ENCODE assay signal across 15 cellular contexts in the genomic region with DNA sequence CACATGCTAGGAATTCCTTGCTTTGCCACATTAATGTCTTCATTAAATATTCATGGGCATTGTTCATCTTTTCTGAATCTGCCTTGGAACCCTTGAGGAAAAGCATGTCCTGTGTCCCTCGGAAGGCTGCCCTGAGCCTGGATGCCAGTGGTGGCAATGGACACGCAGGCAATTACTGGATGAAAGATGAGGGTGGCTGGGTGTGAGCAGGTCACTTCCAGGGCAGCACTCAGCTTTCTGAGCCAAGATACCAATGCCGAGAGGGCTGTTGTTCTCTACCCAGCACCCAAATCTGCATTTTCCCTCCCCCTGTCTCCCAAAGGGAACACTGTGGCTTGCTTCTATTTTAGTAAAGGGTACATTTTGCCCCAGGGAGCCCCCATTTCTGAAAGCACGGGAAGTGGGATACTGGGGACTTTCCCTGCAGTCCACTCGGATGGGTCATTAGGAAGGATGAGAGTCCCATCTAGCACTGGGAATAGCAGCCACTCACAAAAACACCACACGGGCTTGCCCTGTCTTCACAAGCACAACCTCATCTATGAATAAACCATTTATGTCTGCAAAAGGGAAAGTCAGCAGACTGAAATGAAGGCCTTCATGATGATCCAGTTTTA.
DNase-seq lines count a peak whose midpoint lies in the region; ATAC-seq and TF ChIP-seq lines count a peak whose summit lies in the region.
"Had no signal": no experiment of that assay in that cellular context is flagged by ENCODE, and none has a peak within 500 bp of the region (broad histone marks: within the 10 kb centered on the region; RNA-seq: fewer than 3 reads in every experiment).

No MANE protein-coding gene starts in this region.

- H3K4me3 ChIP-seq in right atrium auricular region (no peak overlapping the region), heart left ventricle (peak overlapping the region in 1 of 12 donors; percentile 3), upper lobe of right lung (no peak overlapping the region)

- H3K27me3 Mint-ChIP-seq in stimulated activated naive CD8-positive, alpha-beta T cell treated with anti-CD3 and anti-CD28 coated beads, Interleukin-15, amount 100 ng/mL, for 72 hours: no peaks in the 10 kb centered on the region

- ATAC-seq in Right ventricle myocardium superior (ENCODE audit: poor library complexity): peak; percentile 93
- peak; percentile 66 to 95 (median 84) for ATAC-seq in heart left ventricle
- ATAC-seq in upper lobe of right lung: peak; percentile 35
- ATAC-seq in stimulated activated naive CD8-positive, alpha-beta T cell treated with anti-CD3 and anti-CD28 coated beads, Interleukin-15, amount 100 ng/mL, for 72 hours: no peak
- ATAC-seq in HG02973 (IDR thresholded peaks at IDR 0.05; ENCODE audit: unreplicated experiment): no peak

- H3K9me3 ChIP-seq in right atrium auricular region (no peaks in the 10 kb centered on the region), heart left ventricle (peaks cover 0 to 13% (median 0%) of the 10 kb centered on the region in 12 donors), upper lobe of right lung (no peaks in the 10 kb centered on the region)

- intact Hi-C loops in Right ventricle myocardium superior (cut with DNase I): no loop called here
- intact Hi-C loops in heart left ventricle (cut with DNase I): no loop called here
- intact Hi-C loops in upper lobe of right lung (cut with DNase I): no loop called here

- DNase-seq in Right ventricle myocardium superior (no peak), right atrium auricular region (ENCODE audit: low spot score) (no peak), heart left ventricle (peak in 1 of 5 donors; percentile 34), midbrain (lab: John Stamatoyannopoulos, UW) (peak; percentile 35), upper lobe of right lung (no peak)
- no peak for DNase-seq in stimulated activated naive CD4-positive, alpha-beta T cell (lab: John Stamatoyannopoulos, UW)
- DNase-seq in stimulated activated naive CD8-positive, alpha-beta T cell treated with anti-CD3 and anti-CD28 coated beads, Interleukin-15, amount 100 ng/mL, for 72 hours: no peak
- DNase-seq: 8988T, DMS 273 treated with DMSO at 0.1 percent for 48 hours, GOT3, KBM-7, NCI-H1092, NCI-H187, NCI-H82 had no signal

- no peak overlapping the region for H3K4me3 Mint-ChIP-seq in stimulated activated naive CD8-positive, alpha-beta T cell treated with anti-CD3 and anti-CD28 coated beads, Interleukin-15, amount 100 ng/mL, for 72 hours

- no peak overlapping the region for H3K27ac Mint-ChIP-seq in stimulated activated naive CD8-positive, alpha-beta T cell treated with anti-CD3 and anti-CD28 coated beads, Interleukin-15, amount 100 ng/mL, for 72 hours

- H3K4me1 ChIP-seq in right atrium auricular region: no peaks in the 10 kb centered on the region
- peaks cover 0 to 11% (median 0%) of the 10 kb centered on the region in 12 donors for H3K4me1 ChIP-seq in heart left ventricle
- no peaks in the 10 kb centered on the region for H3K4me1 ChIP-seq in upper lobe of right lung

- no peaks in the 10 kb centered on the region for H3K4me1 Mint-ChIP-seq in stimulated activated naive CD8-positive, alpha-beta T cell treated with anti-CD3 and anti-CD28 coated beads, Interleukin-15, amount 100 ng/mL, for 72 hours

- H3K27me3 ChIP-seq in right atrium auricular region: no peaks in the 10 kb centered on the region
- no peaks in the 10 kb centered on the region for H3K27me3 ChIP-seq in heart left ventricle
- H3K27me3 ChIP-seq in upper lobe of right lung: no peaks in the 10 kb centered on the region

- no peaks in the 10 kb centered on the region for H3K36me3 ChIP-seq in right atrium auricular region
- H3K36me3 ChIP-seq in heart left ventricle: no peaks in the 10 kb centered on the region
- H3K36me3 ChIP-seq in upper lobe of right lung: no peaks in the 10 kb centered on the region

- H3K9me3 Mint-ChIP-seq in stimulated activated naive CD8-positive, alpha-beta T cell treated with anti-CD3 and anti-CD28 coated beads, Interleukin-15, amount 100 ng/mL, for 72 hours: peaks cover 5 to 32% of the 10 kb centered on the region in 2 donors

- TF ChIP-seq POLR2A in heart left ventricle (IDR thresholded peaks at IDR 0.05): no peak

- WGBS in heart left ventricle, 4 donors: 8 to 27% (median 23%) methylated on average over 6 of the region's 6 CpGs

- TF ChIP-seq CTCF in right atrium auricular region (IDR thresholded peaks at IDR 0.05) (no peak), heart left ventricle (IDR thresholded peaks at IDR 0.05) (no peak), upper lobe of right lung (IDR thresholded peaks at IDR 0.05) (no peak)

- H3K27ac ChIP-seq in right atrium auricular region (no peak overlapping the region), heart left ventricle (peak overlapping the region in 1 of 12 donors; percentile 23), upper lobe of right lung (no peak overlapping the region)

Comparison
In these comparisons a context has a peak if more than half of its experiments do, and no peak if none do; other contexts are left out.
1. ATAC-seq: peak in Right ventricle myocardium superior (single experiment), heart left ventricle (4 of 4) and upper lobe of right lung (single experiment); none in stimulated activated naive CD8-positive, alpha-beta T cell treated with anti-CD3 and anti-CD28 coated beads, Interleukin-15, amount 100 ng/mL, for 72 hours (single experiment) and HG02973 (single experiment).